Comparison of ENCODE assay signal across 29 cellular contexts in the genomic region with DNA sequence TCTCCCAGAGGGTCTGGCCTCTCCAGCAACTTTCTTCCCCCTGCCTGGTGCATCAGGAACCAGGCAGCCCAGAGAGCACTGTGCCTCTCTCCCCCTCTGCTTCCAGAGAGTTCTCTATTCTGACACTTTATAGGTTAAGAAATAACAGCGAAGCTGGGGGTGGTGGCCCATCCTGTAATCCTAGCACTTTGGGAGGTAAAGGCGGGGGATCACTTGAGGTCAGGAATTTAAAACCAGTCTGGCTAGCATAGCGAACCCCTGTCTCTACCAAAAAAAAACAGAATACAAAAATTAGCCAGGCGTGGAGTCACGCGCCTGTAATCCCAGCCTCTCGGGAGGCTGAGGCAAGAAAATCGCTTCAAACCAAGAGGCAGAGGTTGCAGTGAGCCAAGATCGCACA. TPM values are rescaled to one million over a fixed set of nuclear protein-coding genes. Genes with fewer than 3 reads are reported as not detected.
"Had no signal": no experiment of that assay in that cellular context is flagged by ENCODE, and none has a peak within 500 bp of the region (broad histone marks: within the 10 kb centered on the region; RNA-seq: fewer than 3 reads in every experiment).

No MANE protein-coding gene starts in this region.

- H3K36me3 ChIP-seq: breast epithelium, esophagus muscularis mucosa, gastrocnemius medialis, sigmoid colon, stomach, suprapubic skin had no signal

- H3K4me1 Mint-ChIP-seq: activated naive CD8-positive, alpha-beta T cell treated with anti-CD3 and anti-CD28 coated beads, Interleukin-2, amount 10 ng/mL, durations not matched to agents 7 days and 5 days; central memory CD8-positive, alpha-beta T cell; natural killer cell; stimulated activated memory B cell treated with anti-CD40 and anti-IgM and Interleukin-4, amounts not matched to agents 10 μg/mL and 1 μg/mL and 100 μg/mL, for 72 hours had no signal

- FAIRE-seq: colon, endothelial cell of umbilical vein had no signal

- H3K9me3 ChIP-seq: breast epithelium, esophagus muscularis mucosa, gastrocnemius medialis, sigmoid colon, stomach, suprapubic skin had no signal

- H2AFZ ChIP-seq: parathyroid adenoma had no signal

- H3K27me3 ChIP-seq: breast epithelium, esophagus muscularis mucosa, gastrocnemius medialis, sigmoid colon had no signal

- H3K4me3 ChIP-seq: breast epithelium, esophagus muscularis mucosa, gastrocnemius medialis, sigmoid colon, smooth muscle cell, stomach, suprapubic skin had no signal

- H3K4me1 ChIP-seq: breast epithelium, esophagus muscularis mucosa, gastrocnemius medialis, parathyroid adenoma, sigmoid colon, stomach, suprapubic skin had no signal

- DNase-seq: activated CD4-positive, alpha-beta T cell treated with anti-CD3 and anti-CD28 coated beads for 1 hour; activated CD4-positive, alpha-beta T cell treated with anti-CD3 and anti-CD28 coated beads, Interleukin-2, amount 50 U/mL, for 1 hour; activated CD8-positive, alpha-beta T cell treated with anti-CD3 and anti-CD28 coated beads, Interleukin-2, amount 10 ng/mL, durations not matched to agents 7 days and 5 days; activated naive CD4-positive, alpha-beta T cell; activated naive CD8-positive, alpha-beta T cell treated with anti-CD3 and anti-CD28 coated beads, Interleukin-2, amount 10 ng/mL, durations not matched to agents 7 days and 5 days; activated T-cell treated with anti-CD3 and anti-CD28 coated beads, Interleukin-2, amount 50 U/mL, for 1 hour; amniotic stem cell; effector memory CD8-positive, alpha-beta T cell; gastrocnemius medialis; head of caudate nucleus; hypothalamus; midbrain; natural killer cell; nucleus accumbens; sigmoid colon; stimulated activated CD4-positive, alpha-beta T cell treated with anti-CD3 and anti-CD28 coated beads, Interleukin-15, amount 100 ng/mL, for 24 hours; stomach; T-helper 1 cell; trophoblast cell had no signal

- H3K36me3 Mint-ChIP-seq: activated naive CD8-positive, alpha-beta T cell treated with anti-CD3 and anti-CD28 coated beads, Interleukin-2, amount 10 ng/mL, durations not matched to agents 7 days and 5 days; natural killer cell; stimulated activated memory B cell treated with anti-CD40 and anti-IgM and Interleukin-4, amounts not matched to agents 10 μg/mL and 1 μg/mL and 100 μg/mL, for 72 hours had no signal

- H3K9ac ChIP-seq: parathyroid adenoma had no signal

- H3K9me3 Mint-ChIP-seq: activated naive CD8-positive, alpha-beta T cell treated with anti-CD3 and anti-CD28 coated beads, Interleukin-2, amount 10 ng/mL, durations not matched to agents 7 days and 5 days; central memory CD8-positive, alpha-beta T cell; effector memory CD8-positive, alpha-beta T cell; natural killer cell; stimulated activated memory B cell treated with anti-CD40 and anti-IgM and Interleukin-4, amounts not matched to agents 10 μg/mL and 1 μg/mL and 100 μg/mL, for 72 hours had no signal

- H3K27ac ChIP-seq: breast epithelium, esophagus muscularis mucosa, gastrocnemius medialis, parathyroid adenoma, sigmoid colon, stomach, suprapubic skin had no signal

- H3K4me2 ChIP-seq: smooth muscle cell had no signal

- H3K79me2 ChIP-seq: parathyroid adenoma had no signal

- H3K4me3 Mint-ChIP-seq: activated CD8-positive, alpha-beta T cell treated with anti-CD3 and anti-CD28 coated beads, Interleukin-2, amount 10 ng/mL, durations not matched to agents 7 days and 5 days; activated naive CD8-positive, alpha-beta T cell treated with anti-CD3 and anti-CD28 coated beads, Interleukin-2, amount 10 ng/mL, durations not matched to agents 7 days and 5 days; central memory CD8-positive, alpha-beta T cell; effector memory CD8-positive, alpha-beta T cell; natural killer cell; stimulated activated memory B cell treated with anti-CD40 and anti-IgM and Interleukin-4, amounts not matched to agents 10 μg/mL and 1 μg/mL and 100 μg/mL, for 72 hours had no signal

- H3K27me3 Mint-ChIP-seq: activated naive CD8-positive, alpha-beta T cell treated with anti-CD3 and anti-CD28 coated beads, Interleukin-2, amount 10 ng/mL, durations not matched to agents 7 days and 5 days had no signal

- H3K27ac Mint-ChIP-seq: activated CD8-positive, alpha-beta T cell treated with anti-CD3 and anti-CD28 coated beads, Interleukin-2, amount 10 ng/mL, durations not matched to agents 7 days and 5 days; activated naive CD8-positive, alpha-beta T cell treated with anti-CD3 and anti-CD28 coated beads, Interleukin-2, amount 10 ng/mL, durations not matched to agents 7 days and 5 days; effector memory CD8-positive, alpha-beta T cell; natural killer cell; stimulated activated memory B cell treated with anti-CD40 and anti-IgM and Interleukin-4, amounts not matched to agents 10 μg/mL and 1 μg/mL and 100 μg/mL, for 72 hours had no signal

RNA-seq across cellular contexts. Expression of gene ESRRB, which starts 58.3 kb away (rescaled TPM):
- total RNA-seq: dermis microvascular lymphatic vessel endothelial cell, endothelial cell of umbilical vein had no signal
- polyA plus RNA-seq: endothelial cell of umbilical vein, smooth muscle cell had no signal
